Comparison of ENCODE assay signal across 1 cellular context in genomic region chr14:49867831-49868719, GRCh38.
TF ChIP-seq lines count a peak whose summit lies in the region.

No MANE protein-coding gene starts in this region.

TF ChIP-seq in HepG2, 621 proteins besides CTCF, POLR2A, EP300 and RAD21 (continued from another document and continues in another):
- TF ChIP-seq ZBTB40 (IDR thresholded peaks at IDR 0.05) = no peak
- TF ChIP-seq ZBTB40 (CRISPR knock-in tag; IDR thresholded peaks at IDR 0.05) = 0 out of 2 replicates have a peak, but pooled peaks have one; percentile 22
- TF ChIP-seq HMG20B (CRISPR knock-in tag; conservative IDR thresholded peaks at IDR 0.05) = no peak
- TF ChIP-seq HNRNPLL (IDR thresholded peaks at IDR 0.05; ENCODE audit: low read depth, low read length, poor library complexity, severe bottlenecking) = peak; percentile 63
- 0 out of 2 replicates have a peak, but pooled peaks have one; percentile 18 for TF ChIP-seq TFDP1 (CRISPR knock-in tag; IDR thresholded peaks at IDR 0.05; ENCODE audit: borderline replicate concordance)
- no peak for TF ChIP-seq ZNF709 (CRISPR knock-in tag; IDR thresholded peaks at IDR 0.05)
- TF ChIP-seq GLI4 (CRISPR knock-in tag; IDR thresholded peaks at IDR 0.05; ENCODE audit: borderline replicate concordance) = no peak
- TF ChIP-seq ZNF609 (CRISPR knock-in tag; IDR thresholded peaks at IDR 0.05; ENCODE audit: borderline replicate concordance) = peak; percentile 44; the same call in 1 of the 2 replicates
- peak; percentile 34; the same call in 1 of the 2 replicates for TF ChIP-seq MEIS1 (CRISPR knock-in tag; IDR thresholded peaks at IDR 0.05; ENCODE audit: borderline replicate concordance)
- TF ChIP-seq ZNF292 (CRISPR knock-in tag; IDR thresholded peaks at IDR 0.05; ENCODE audit: borderline replicate concordance, low read depth) = peak; percentile 58; the same call in 1 of the 2 replicates
- TF ChIP-seq ZNF883 (CRISPR knock-in tag; IDR thresholded peaks at IDR 0.05; ENCODE audit: not compliant biosample characterization) = no peak
- TF ChIP-seq ZNF687 (CRISPR knock-in tag; IDR thresholded peaks at IDR 0.05) = peak; percentile 74
- TF ChIP-seq SRSF1 (optimal IDR thresholded peaks at IDR 0.05; ENCODE audit: low read depth, low read length) = no peak
- TF ChIP-seq XBP1 (CRISPR knock-in tag; IDR thresholded peaks at IDR 0.05) = 0 out of 2 replicates have a peak, but pooled peaks have one; percentile 33
- TF ChIP-seq SALL1 (CRISPR knock-in tag; IDR thresholded peaks at IDR 0.05) = peak; percentile 50
- TF ChIP-seq POLR2AphosphoS5 (IDR thresholded peaks at IDR 0.05; ENCODE audit: low read depth, low read length) = peak; percentile 81
- TF ChIP-seq ZFP90 (CRISPR knock-in tag; IDR thresholded peaks at IDR 0.05; ENCODE audit: borderline replicate concordance) = 0 out of 2 replicates have a peak, but pooled peaks have one; percentile 69
- peak; percentile 42; the same call in 1 of the 2 replicates for TF ChIP-seq ETV5 (CRISPR knock-in tag; IDR thresholded peaks at IDR 0.05; ENCODE audit: borderline replicate concordance)
- no peak for TF ChIP-seq ZMYM2 (CRISPR knock-in tag; IDR thresholded peaks at IDR 0.05)
- no peak for TF ChIP-seq MTF2 (CRISPR knock-in tag; IDR thresholded peaks at IDR 0.05; ENCODE audit: borderline replicate concordance)
- TF ChIP-seq SMAD3 (CRISPR knock-in tag; IDR thresholded peaks at IDR 0.05) = no peak
- no peak for TF ChIP-seq ZNF552 (CRISPR knock-in tag; IDR thresholded peaks at IDR 0.05; ENCODE audit: borderline replicate concordance)
- TF ChIP-seq NRL (CRISPR knock-in tag; IDR thresholded peaks at IDR 0.05; ENCODE audit: borderline replicate concordance) = peak; percentile 56; the same call in 1 of the 2 replicates
- no peak for TF ChIP-seq ZNF10 (CRISPR knock-in tag; IDR thresholded peaks at IDR 0.05; ENCODE audit: borderline replicate concordance, low read depth)
- peak; percentile 42 for TF ChIP-seq DBP (CRISPR knock-in tag; IDR thresholded peaks at IDR 0.05; ENCODE audit: not compliant biosample characterization)
- TF ChIP-seq ZNF558 (CRISPR knock-in tag; IDR thresholded peaks at IDR 0.05; ENCODE audit: borderline replicate concordance) = peak; percentile 44; the same call in 1 of the 2 replicates
- no peak for TF ChIP-seq ZNF496 (CRISPR knock-in tag; IDR thresholded peaks at IDR 0.05; ENCODE audit: insufficient replicate concordance)
- 0 out of 2 replicates have a peak, but pooled peaks have one; percentile 24 for TF ChIP-seq TFDP2 (CRISPR knock-in tag; IDR thresholded peaks at IDR 0.05)
- no peak for TF ChIP-seq HNF4G (IDR thresholded peaks at IDR 0.05; ENCODE audit: borderline replicate concordance, low read depth, low read length)
- no peak for TF ChIP-seq HNF4G (CRISPR knock-in tag; IDR thresholded peaks at IDR 0.05; ENCODE audit: borderline replicate concordance, low read depth)
